1 cellular context compared by ENCODE assay signal in the genomic region with DNA sequence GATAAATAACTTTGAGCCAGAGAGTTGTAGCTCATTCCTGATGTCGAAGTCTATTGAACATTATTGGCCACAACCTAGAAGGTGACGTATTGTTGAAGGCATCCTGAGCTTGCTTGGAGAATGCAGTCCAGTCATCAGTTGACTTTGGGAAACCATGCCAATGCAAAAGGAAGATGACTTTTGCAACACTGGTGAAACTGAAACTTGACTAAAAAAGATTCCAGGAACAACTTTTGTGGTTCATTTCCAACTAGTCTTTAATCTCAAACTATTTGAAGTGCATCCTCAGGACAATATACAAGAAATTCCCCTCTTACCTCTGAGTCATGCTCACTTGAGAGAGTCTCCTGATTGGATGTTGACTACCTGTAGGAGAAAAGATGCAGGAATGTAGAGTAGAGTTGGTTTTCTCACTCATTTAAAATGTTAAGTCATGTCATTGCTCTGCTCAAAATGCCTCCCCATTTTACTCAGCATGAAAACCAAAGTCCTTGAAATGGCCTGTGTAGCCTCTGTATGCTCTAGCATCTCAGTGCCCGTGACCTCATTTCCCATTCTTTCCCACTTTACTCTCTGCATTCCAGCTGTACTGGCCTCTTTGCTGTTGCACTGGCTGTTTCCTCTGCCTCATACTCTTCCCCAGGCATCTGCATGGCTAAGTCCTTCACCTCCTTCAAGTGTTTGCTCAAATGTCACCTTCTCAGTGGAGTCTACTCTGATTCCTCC.
TF ChIP-seq lines count a peak whose summit lies in the region.

No MANE protein-coding gene starts in this region.

TF ChIP-seq in SK-N-SH treated with all-trans-retinoic acid at 6 μM for 48 hours, 23 proteins besides CTCF, POLR2A, EP300 and RAD21 (continued from another document):
- TF ChIP-seq POU6F1 (CRISPR knock-in tag; IDR thresholded peaks at IDR 0.05; ENCODE audit: borderline replicate concordance, low read depth) = no peak
- no peak for TF ChIP-seq ZFP30 (CRISPR knock-in tag; IDR thresholded peaks at IDR 0.05)
- TF ChIP-seq CSDC2 (CRISPR knock-in tag; IDR thresholded peaks at IDR 0.05) = no peak
- TF ChIP-seq ZNF8 (CRISPR knock-in tag; IDR thresholded peaks at IDR 0.05) = no peak
- no peak for TF ChIP-seq PPARA (CRISPR knock-in tag; IDR thresholded peaks at IDR 0.05; ENCODE audit: borderline replicate concordance)
